13 cellular contexts compared by ENCODE assay signal in genomic region chr20:22763257-22763906, GRCh38.
A peak's percentile ranks its signal among the peaks of the same experiment; 100 is the strongest.
DNase-seq lines count a peak whose midpoint lies in the region; ATAC-seq, FAIRE-seq and TF ChIP-seq lines count a peak whose summit lies in the region.
"Had no signal": no experiment of that assay in that cellular context is flagged by ENCODE, and none has a peak within 500 bp of the region (broad histone marks: within the 10 kb centered on the region; RNA-seq: fewer than 3 reads in every experiment).

No MANE protein-coding gene starts in this region.

- H3K27me3 ChIP-seq in endothelial cell of umbilical vein (ENCODE audit: control insufficient read depth in 2 of 2, insufficient read depth in 2 of 2, low read length in 2 of 2) (no peaks in the 10 kb centered on the region), lung (ENCODE audit: control insufficient read depth, insufficient read depth) (no peaks in the 10 kb centered on the region), upper lobe of right lung (no peaks in the 10 kb centered on the region)
- H3K27me3 ChIP-seq: adrenal gland had no signal

- ATAC-seq in lung (ENCODE audit: insufficient read depth, low FRiP score): peak; percentile 67
- peak; percentile 81 for ATAC-seq in upper lobe of right lung
- no peak for ATAC-seq in GM19467 (IDR thresholded peaks at IDR 0.05; ENCODE audit: unreplicated experiment)
- ATAC-seq in GM21390 (IDR thresholded peaks at IDR 0.05; ENCODE audit: unreplicated experiment): no peak
- ATAC-seq: natural killer cell had no signal

- TF ChIP-seq CTCF in endothelial cell of umbilical vein (IDR thresholded peaks at IDR 0.05; ENCODE audit: extremely low read depth in 1 of 2, insufficient read depth in 1 of 2, low read depth in 1 of 2, low read length in 2 of 2) (no peak), lung (IDR thresholded peaks at IDR 0.05; ENCODE audit: control extremely low read depth, extremely low read depth) (no peak), upper lobe of right lung (IDR thresholded peaks at IDR 0.05) (no peak)

- H3K27ac ChIP-seq in endothelial cell of umbilical vein (ENCODE audit: insufficient read depth, low read depth, low read length) (peak overlapping the region; percentile 34), lung (ENCODE audit: low read depth in 1 of 2, low read length in 1 of 2) (peak overlapping the region; percentile 70 to 76), upper lobe of right lung (peak overlapping the region; percentile 39)
- H3K27ac ChIP-seq: HL-60 had no signal

- DNase-seq in NCI-H226 (peak; percentile 94), endothelial cell of umbilical vein (ENCODE audit: low read depth, low spot score) (peak; percentile 51), lung (ENCODE audit: low spot score) (peak; percentile 40), upper lobe of right lung (no peak), NCI-H2171 treated with DMSO at 0.1 percent for 48 hours (lab: John Stamatoyannopoulos, UW) (no peak)
- no peak for DNase-seq in central memory CD4-positive, alpha-beta T cell
- DNase-seq: DMS 273 treated with DMSO at 0.1 percent for 48 hours, natural killer cell, NCI-H2029 had no signal

- peak overlapping the region; percentile 56 for H2AFZ ChIP-seq in endothelial cell of umbilical vein (ENCODE audit: low read depth, low read length)

- no TSS peak for BruUV-seq in endothelial cell of umbilical vein (replicated peaks; lab: Mats Ljungman, UMichigan)

- POLR2A ChIA-PET in endothelial cell of umbilical vein (lab: Charles Lee): interaction anchor here (1.1 kb wide), 1 partner anchor 595 kb away, joined by 3 read pairs; no protein-coding TSS in a partner anchor

- dilution Hi-C loops in endothelial cell of umbilical vein (cut with MboI; ENCODE audit: extremely low pct_ligation_motif_present, low sequenced_read_pairs): no loop called here

- peaks cover 11% of the 10 kb centered on the region for H3K4me1 ChIP-seq in endothelial cell of umbilical vein (ENCODE audit: control insufficient read depth, extremely low read depth, insufficient read depth, low read length)
- H3K4me1 ChIP-seq in lung (ENCODE audit: control insufficient read depth in 2 of 2, insufficient read depth in 2 of 2, low read length in 2 of 2): peaks cover 3 to 13% of the 10 kb centered on the region in 2 donors
- H3K4me1 ChIP-seq in upper lobe of right lung: peaks cover 5% of the 10 kb centered on the region
- H3K4me1 ChIP-seq: adrenal gland had no signal

- CTCF ChIA-PET in endothelial cell of umbilical vein (lab: Charles Lee): interaction anchor here (0.8 to 1.6 kb wide), 6 partner anchors 25 to 416 kb away, joined by 3 to 9 read pairs (median 3); no protein-coding TSS in a partner anchor

- WGBS in lung, 2 donors: 45 to 67% methylated on average over 9 of the region's 9 CpGs

- H3K79me2 ChIP-seq in endothelial cell of umbilical vein (ENCODE audit: control insufficient read depth, insufficient read depth, low read length): no peaks in the 10 kb centered on the region

- no peaks in the 10 kb centered on the region for H4K20me1 ChIP-seq in endothelial cell of umbilical vein (replicated peaks; ENCODE audit: control insufficient read depth, extremely low read depth, insufficient read depth, low read length)

- H3K9me3 ChIP-seq in endothelial cell of umbilical vein (replicated peaks; ENCODE audit: control insufficient read depth, insufficient read depth, low read length) (no peaks in the 10 kb centered on the region), lung (ENCODE audit: control insufficient read depth in 2 of 2, insufficient read depth in 1 of 2, low read length in 1 of 2) (no peaks in the 10 kb centered on the region), upper lobe of right lung (no peaks in the 10 kb centered on the region)
- H3K9me3 ChIP-seq: adrenal gland had no signal

- H3K9me1 ChIP-seq in endothelial cell of umbilical vein (replicated peaks; ENCODE audit: control insufficient read depth, extremely low read depth, insufficient read depth, low read length): no peaks in the 10 kb centered on the region

- peak; percentile 56 for FAIRE-seq in endothelial cell of umbilical vein (lab: Jason Lieb, UNC)

- H3K4me2 ChIP-seq in endothelial cell of umbilical vein (ENCODE audit: insufficient read depth, low read length): peak overlapping the region; percentile 12

- TF ChIP-seq POLR2A in endothelial cell of umbilical vein (IDR thresholded peaks at IDR 0.05; ENCODE audit: low read depth, low read length): no peak

- H3K4me3 ChIP-seq in endothelial cell of umbilical vein (replicated peaks in 1 of 3; ENCODE audit: insufficient read depth in 1 of 3, low read depth in 1 of 3, low read length in 3 of 3) (no peak overlapping the region), lung (no peak overlapping the region), upper lobe of right lung (no peak overlapping the region)
- H3K4me3 ChIP-seq: adrenal gland had no signal

- no peak overlapping the region for H3K9ac ChIP-seq in endothelial cell of umbilical vein (replicated peaks; ENCODE audit: extremely low read depth, insufficient read depth, low read length)

- H3K36me3 ChIP-seq in endothelial cell of umbilical vein (ENCODE audit: control insufficient read depth in 2 of 2, extremely low read depth in 1 of 2, insufficient read depth in 2 of 2, low read length in 2 of 2): no peaks in the 10 kb centered on the region
- H3K36me3 ChIP-seq in lung (ENCODE audit: control insufficient read depth in 2 of 2, insufficient read depth in 2 of 2, low read length in 2 of 2): no peaks in the 10 kb centered on the region
- no peaks in the 10 kb centered on the region for H3K36me3 ChIP-seq in upper lobe of right lung
- H3K36me3 ChIP-seq: adrenal gland had no signal

- intact Hi-C loops in endothelial cell of umbilical vein (cut with micrococcal nuclease) (loop anchor here (1.0 kb wide), 1 partner anchor 33 kb away; no protein-coding TSS in a partner anchor), upper lobe of right lung (cut with DNase I) (no loop called here)

TF ChIP-seq in endothelial cell of umbilical vein, 7 proteins besides CTCF, POLR2A, EP300 and RAD21:
- no peak for TF ChIP-seq FOS (IDR thresholded peaks at IDR 0.05; ENCODE audit: borderline replicate concordance, insufficient read depth, low read length)
- TF ChIP-seq POLR2AphosphoS5 (IDR thresholded peaks at IDR 0.05; ENCODE audit: insufficient read depth, low read depth, low read length): no peak
- TF ChIP-seq EZH2 (IDR thresholded peaks at IDR 0.05; ENCODE audit: borderline replicate concordance, low read depth, low read length, severe bottlenecking): no peak
- TF ChIP-seq GATA2 (IDR thresholded peaks at IDR 0.05; ENCODE audit: insufficient read depth, insufficient read length, low read depth, low read length): no peak
- no peak for TF ChIP-seq JUN (IDR thresholded peaks at IDR 0.05; ENCODE audit: borderline replicate concordance, insufficient read depth, insufficient read length, low read depth)
- TF ChIP-seq MAX (IDR thresholded peaks at IDR 0.05; ENCODE audit: insufficient read depth, insufficient read length): no peak
- no peak for TF ChIP-seq MYC (IDR thresholded peaks at IDR 0.05; ENCODE audit: low read depth, low read length)

Comparison
In these comparisons a context has a peak if more than half of its experiments do, and no peak if none do; other contexts are left out.
1. DNase-seq: peak in NCI-H226 (single experiment), endothelial cell of umbilical vein (single experiment) and lung (single experiment); none in upper lobe of right lung (single experiment), central memory CD4-positive, alpha-beta T cell (single experiment) and NCI-H2171 treated with DMSO at 0.1 percent for 48 hours (single experiment).
2. ATAC-seq: peak in lung (single experiment) and upper lobe of right lung (single experiment); none in GM19467 (single experiment) and GM21390 (single experiment).
3. Peak in every context shown above with its lines, with median percentiles within 50 percentile points of each other: H3K27ac ChIP-seq.